In the genomic region with DNA sequence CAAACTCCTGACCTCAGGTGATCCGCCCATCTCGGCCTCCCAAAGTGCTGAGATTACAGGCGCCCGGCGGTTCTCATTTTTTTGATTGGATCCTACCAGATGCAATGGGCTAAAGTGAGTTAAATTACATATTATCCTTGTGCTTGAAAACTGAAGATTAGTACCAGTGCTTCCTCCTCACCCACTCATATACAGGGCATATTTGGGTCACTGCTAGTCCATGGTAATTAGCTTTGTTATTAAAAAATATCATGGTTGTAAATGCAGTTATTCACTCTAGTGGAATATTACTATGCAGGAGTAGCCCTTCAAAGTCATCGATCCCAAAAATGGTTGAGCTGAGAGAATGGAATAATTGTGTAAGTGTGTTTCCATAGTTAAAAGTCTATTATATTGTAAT, we compare ENCODE assay signal across 18 cellular contexts.
DNase-seq lines count a peak whose midpoint lies in the region; ATAC-seq and TF ChIP-seq lines count a peak whose summit lies in the region.
"Had no signal": no experiment of that assay in that cellular context is flagged by ENCODE, and none has a peak within 500 bp of the region (broad histone marks: within the 10 kb centered on the region; RNA-seq: fewer than 3 reads in every experiment).

No MANE protein-coding gene starts in this region.

- no peak overlapping the region for H3K9ac ChIP-seq in OCI-LY3 (ENCODE audit: low read length)

- peak overlapping the region; percentile 56 for H3K4me2 ChIP-seq in OCI-LY3 (ENCODE audit: low read length)
- H3K4me2 ChIP-seq: hepatocyte had no signal

- H2AFZ ChIP-seq in OCI-LY3 (ENCODE audit: low read depth, low read length): no peak overlapping the region
- H2AFZ ChIP-seq: hepatocyte had no signal

- no peak overlapping the region for H3K4me3 ChIP-seq in OCI-LY3 (ENCODE audit: low read length)
- H3K4me3 ChIP-seq: ascending aorta, hepatocyte, psoas muscle, spleen, stomach, uterus had no signal

- peak overlapping the region; percentile 55 for H3K27ac ChIP-seq in OCI-LY3 (ENCODE audit: low read length)
- H3K27ac ChIP-seq: ascending aorta, hepatocyte, psoas muscle, stomach, uterus had no signal

- H3K27ac Mint-ChIP-seq in activated T-cell treated with anti-CD3 and anti-CD28 coated beads, Interleukin-2, amount 50 U/mL, for 24 hours: peak overlapping the region; percentile 95
- peak overlapping the region; percentile 92 for H3K27ac Mint-ChIP-seq in stimulated activated naive B cell treated with anti-CD40 and anti-IgM and Interleukin-4, amounts not matched to agents 10 μg/mL and 1 μg/mL and 100 μg/mL, for 72 hours

- H3K4me1 ChIP-seq in OCI-LY3 (ENCODE audit: low read length): peaks cover 14% of the 10 kb centered on the region
- H3K4me1 ChIP-seq: ascending aorta had no signal

- TF ChIP-seq CTCF in OCI-LY3 (IDR thresholded peaks at IDR 0.05; ENCODE audit: low read depth, low read length): no peak

- no peaks in the 10 kb centered on the region for H3K27me3 ChIP-seq in OCI-LY3 (ENCODE audit: low read depth, low read length)
- H3K27me3 ChIP-seq: ascending aorta, hepatocyte, spleen, stomach, uterus had no signal

- peak; percentile 6 for ATAC-seq in GM21717 (IDR thresholded peaks at IDR 0.05; ENCODE audit: unreplicated experiment)
- peak; percentile 64 to 66 for ATAC-seq in stimulated activated naive B cell treated with anti-CD40 and anti-IgM and Interleukin-4, amounts not matched to agents 10 μg/mL and 1 μg/mL and 100 μg/mL, for 72 hours (replicated peaks)
- ATAC-seq: psoas muscle had no signal

- H3K79me2 ChIP-seq in OCI-LY3 (ENCODE audit: low read length): peaks cover 94% of the 10 kb centered on the region

- no peaks in the 10 kb centered on the region for H3K27me3 Mint-ChIP-seq in activated T-cell treated with anti-CD3 and anti-CD28 coated beads, Interleukin-2, amount 50 U/mL, for 24 hours
- no peaks in the 10 kb centered on the region for H3K27me3 Mint-ChIP-seq in stimulated activated naive B cell treated with anti-CD40 and anti-IgM and Interleukin-4, amounts not matched to agents 10 μg/mL and 1 μg/mL and 100 μg/mL, for 72 hours

- H3K9me3 ChIP-seq in OCI-LY3 (ENCODE audit: insufficient read depth, low read length): no peaks in the 10 kb centered on the region
- H3K9me3 ChIP-seq: ascending aorta, psoas muscle, spleen, stomach, uterus had no signal

- H3K9me3 Mint-ChIP-seq in activated T-cell treated with anti-CD3 and anti-CD28 coated beads, Interleukin-2, amount 50 U/mL, for 24 hours: peaks cover 3% of the 10 kb centered on the region
- H3K9me3 Mint-ChIP-seq in stimulated activated naive B cell treated with anti-CD40 and anti-IgM and Interleukin-4, amounts not matched to agents 10 μg/mL and 1 μg/mL and 100 μg/mL, for 72 hours: peaks cover 6 to 7% of the 10 kb centered on the region in 2 donors

- H3K36me3 Mint-ChIP-seq in activated T-cell treated with anti-CD3 and anti-CD28 coated beads, Interleukin-2, amount 50 U/mL, for 24 hours (ENCODE audit: low read depth): peaks cover 78% of the 10 kb centered on the region
- H3K36me3 Mint-ChIP-seq in stimulated activated naive B cell treated with anti-CD40 and anti-IgM and Interleukin-4, amounts not matched to agents 10 μg/mL and 1 μg/mL and 100 μg/mL, for 72 hours: peaks cover 39 to 57% of the 10 kb centered on the region in 2 donors

- DNase-seq in activated T-cell treated with anti-CD3 and anti-CD28 coated beads, Interleukin-2, amount 50 U/mL, for 24 hours: no peak
- DNase-seq in activated T-cell treated with anti-CD3 and anti-CD28 coated beads, Interleukin-2, amount 50 U/mL, for 48 hours: no peak
- DNase-seq in stimulated activated naive B cell treated with anti-CD40 and anti-IgM and Interleukin-4, amounts not matched to agents 10 μg/mL and 1 μg/mL and 100 μg/mL, for 72 hours: no peak
- DNase-seq in NCI-H1105 treated with DMSO at 0.1 percent for 48 hours (lab: John Stamatoyannopoulos, UW): no peak
- DNase-seq in stimulated activated CD4-positive, alpha-beta T cell treated with anti-CD3 and anti-CD28 coated beads, Interleukin-2, amount 100 ng/mL, for 48 hours: no peak
- no peak for DNase-seq in NCI-H146 treated with DMSO at 0.1 percent for 48 hours (lab: John Stamatoyannopoulos, UW; ENCODE audit: unreplicated experiment)
- DNase-seq: ACHN, kidney, NCI-H2029 treated with DMSO at 0.1 percent for 48 hours, NCI-H524 treated with DMSO at 0.1 percent for 48 hours, psoas muscle, spleen, stomach, uterus had no signal

- H4K20me1 ChIP-seq in OCI-LY3 (ENCODE audit: insufficient read depth, low read length): peaks cover 97% of the 10 kb centered on the region

- H3K36me3 ChIP-seq in OCI-LY3 (replicated peaks; ENCODE audit: low read depth, low read length): peaks cover 21% of the 10 kb centered on the region
- H3K36me3 ChIP-seq: uterus had no signal

- peaks cover 88% of the 10 kb centered on the region for H3K4me1 Mint-ChIP-seq in activated T-cell treated with anti-CD3 and anti-CD28 coated beads, Interleukin-2, amount 50 U/mL, for 24 hours (ENCODE audit: low read depth)
- peaks cover 41 to 77% of the 10 kb centered on the region in 2 donors for H3K4me1 Mint-ChIP-seq in stimulated activated naive B cell treated with anti-CD40 and anti-IgM and Interleukin-4, amounts not matched to agents 10 μg/mL and 1 μg/mL and 100 μg/mL, for 72 hours

- H3K4me3 Mint-ChIP-seq in activated T-cell treated with anti-CD3 and anti-CD28 coated beads, Interleukin-2, amount 50 U/mL, for 24 hours: peak overlapping the region; percentile 59
- peak overlapping the region; percentile 41 to 58 for H3K4me3 Mint-ChIP-seq in stimulated activated naive B cell treated with anti-CD40 and anti-IgM and Interleukin-4, amounts not matched to agents 10 μg/mL and 1 μg/mL and 100 μg/mL, for 72 hours
